ENCODE assay signal across 21 cellular contexts in genomic region chr4:153537493-153537960, GRCh38.
A peak's percentile ranks its signal among the peaks of the same experiment; 100 is the strongest.
DNase-seq lines count a peak whose midpoint lies in the region; ATAC-seq, FAIRE-seq and TF ChIP-seq lines count a peak whose summit lies in the region.
"Had no signal": no experiment of that assay in that cellular context is flagged by ENCODE, and none has a peak within 500 bp of the region (broad histone marks: within the 10 kb centered on the region; RNA-seq: fewer than 3 reads in every experiment).

No MANE protein-coding gene starts in this region.

- H3K4me1 Mint-ChIP-seq in activated naive CD8-positive, alpha-beta T cell treated with anti-CD3 and anti-CD28 coated beads for 36 hours: peaks cover 75% of the 10 kb centered on the region
- peaks cover 61 to 100% (median 94%) of the 10 kb centered on the region in 7 donors for H3K4me1 Mint-ChIP-seq in naive thymus-derived CD4-positive, alpha-beta T cell

- no peak for ATAC-seq in DND-41 (ENCODE audit: insufficient read depth, low read depth)
- no peak for ATAC-seq in naive thymus-derived CD4-positive, alpha-beta T cell
- no peak for ATAC-seq in HG02884 (IDR thresholded peaks at IDR 0.05; ENCODE audit: unreplicated experiment)
- ATAC-seq: right lobe of liver had no signal

- H3K4me1 ChIP-seq in BLaER1 (peaks cover 90% of the 10 kb centered on the region), DND-41 (ENCODE audit: insufficient read depth, low read length) (peaks cover 48% of the 10 kb centered on the region)
- H3K4me1 ChIP-seq in naive thymus-derived CD4-positive, alpha-beta T cell (ENCODE audit: control insufficient read depth in 2 of 2, insufficient read depth in 2 of 2, low read length in 2 of 2): peaks cover 23 to 85% of the 10 kb centered on the region in 2 donors
- H3K4me1 ChIP-seq: foreskin keratinocyte had no signal

- H3K27me3 ChIP-seq in BLaER1 (no peaks in the 10 kb centered on the region), DND-41 (ENCODE audit: insufficient read depth, low read length, poor library complexity) (no peaks in the 10 kb centered on the region)
- no peaks in the 10 kb centered on the region for H3K27me3 ChIP-seq in naive thymus-derived CD4-positive, alpha-beta T cell (ENCODE audit: control insufficient read depth in 2 of 2, insufficient read depth in 2 of 2, low read length in 2 of 2)
- H3K27me3 ChIP-seq: adrenal gland, foreskin keratinocyte, hepatocyte, ovary, right lobe of liver had no signal

- H3K4me2 ChIP-seq in BLaER1 (peak overlapping the region; percentile 28), DND-41 (ENCODE audit: insufficient read depth, low read length) (no peak overlapping the region)

- DNase-seq in DND-41 (no peak), ecto neural progenitor cell (ENCODE audit: low spot score) (no peak), H54 (ENCODE audit: insufficient read length, low spot score) (no peak), inferior parietal cortex (ENCODE audit: extremely low spot score) (no peak)
- no peak for DNase-seq in activated naive CD8-positive, alpha-beta T cell treated with anti-CD3 and anti-CD28 coated beads for 36 hours
- no peak for DNase-seq in naive thymus-derived CD4-positive, alpha-beta T cell
- DNase-seq: activated CD4-positive, CD25-positive, alpha-beta regulatory T cell treated with anti-CD3 and anti-CD28 coated beads, Interleukin-2, amount 50 U/mL, for 72 hours; adrenal gland; foreskin keratinocyte; H7; Karpas-422; lower lobe of right lung; NCI-H2081 treated with DMSO at 0.1 percent for 48 hours; NCI-H524; ovary; right lobe of liver; RPMI8226; SK-N-SH had no signal

- CTCF ChIA-PET in naive thymus-derived CD4-positive, alpha-beta T cell (lab: Charles Lee): interaction anchor here (1.6 kb wide), 1 partner anchor 51 kb away, joined by 5 read pairs; no protein-coding TSS in a partner anchor

- peaks cover 100% of the 10 kb centered on the region for H4K20me1 ChIP-seq in BLaER1
- H4K20me1 ChIP-seq in DND-41 (ENCODE audit: insufficient read depth, low read length): peaks cover 86% of the 10 kb centered on the region

- FAIRE-seq in H54 (lab: Jason Lieb, UNC): no peak

- H3K9ac ChIP-seq in BLaER1 (no peak overlapping the region), DND-41 (ENCODE audit: low read depth, low read length) (no peak overlapping the region)
- H3K9ac ChIP-seq: SK-N-SH had no signal

- H3K79me2 ChIP-seq in DND-41 (ENCODE audit: insufficient read depth, low read length): peaks cover 100% of the 10 kb centered on the region

- no peak overlapping the region for H3K4me3 Mint-ChIP-seq in activated naive CD8-positive, alpha-beta T cell treated with anti-CD3 and anti-CD28 coated beads for 36 hours
- peak overlapping the region in 7 of 10 donors; percentile 20 to 78 (median 49) for H3K4me3 Mint-ChIP-seq in naive thymus-derived CD4-positive, alpha-beta T cell

- no peak overlapping the region for H3K4me3 ChIP-seq in BLaER1
- H3K4me3 ChIP-seq in DND-41 (ENCODE audit: low read depth in 1 of 2, low read length in 2 of 2): no peak overlapping the region
- no peak overlapping the region for H3K4me3 ChIP-seq in naive thymus-derived CD4-positive, alpha-beta T cell (ENCODE audit: low read length)
- H3K4me3 ChIP-seq: adrenal gland, hepatocyte, right lobe of liver had no signal

- H2AFZ ChIP-seq in DND-41 (ENCODE audit: low read depth, low read length): no peak overlapping the region
- H2AFZ ChIP-seq: hepatocyte had no signal

- TF ChIP-seq CTCF in DND-41 (IDR thresholded peaks at IDR 0.05; ENCODE audit: borderline replicate concordance, extremely low read depth, low read length, poor library complexity, severe bottlenecking): no peak

- POLR2A ChIA-PET in naive thymus-derived CD4-positive, alpha-beta T cell (lab: Charles Lee): interaction anchor here (4.1 kb wide), 1 partner anchor 71 kb away, joined by 19 read pairs; the partner anchor contains the start of gene TMEM131L

- no peak for TF ChIP-seq POLR2A in H54 (IDR thresholded peaks at IDR 0.05; ENCODE audit: low read depth, low read length)

- H3K27ac ChIP-seq in BLaER1 (no peak overlapping the region), DND-41 (ENCODE audit: low read length) (peak overlapping the region; percentile 59)
- H3K27ac ChIP-seq in naive thymus-derived CD4-positive, alpha-beta T cell (ENCODE audit: low read depth, low read length): peak overlapping the region; percentile 62
- H3K27ac ChIP-seq: adrenal gland, foreskin keratinocyte, ovary, right lobe of liver had no signal

- H3K27me3 Mint-ChIP-seq in activated naive CD8-positive, alpha-beta T cell treated with anti-CD3 and anti-CD28 coated beads for 36 hours: no peaks in the 10 kb centered on the region
- H3K27me3 Mint-ChIP-seq in naive thymus-derived CD4-positive, alpha-beta T cell: no peaks in the 10 kb centered on the region

- H3K9me3 Mint-ChIP-seq in activated naive CD8-positive, alpha-beta T cell treated with anti-CD3 and anti-CD28 coated beads for 36 hours: no peaks in the 10 kb centered on the region
- H3K9me3 Mint-ChIP-seq in naive thymus-derived CD4-positive, alpha-beta T cell: peaks cover 0 to 3% (median 0%) of the 10 kb centered on the region in 11 donors

- H3K9me3 ChIP-seq in BLaER1: no peaks in the 10 kb centered on the region
- H3K9me3 ChIP-seq in DND-41 (ENCODE audit: insufficient read depth, low read length, severe bottlenecking): no peaks in the 10 kb centered on the region
- no peaks in the 10 kb centered on the region for H3K9me3 ChIP-seq in naive thymus-derived CD4-positive, alpha-beta T cell (ENCODE audit: control insufficient read depth in 2 of 3, low read length in 3 of 3)
- H3K9me3 ChIP-seq: adrenal gland, lower lobe of right lung, ovary, right lobe of liver, SK-N-SH had no signal

- intact Hi-C loops in naive thymus-derived CD4-positive, alpha-beta T cell (cut with micrococcal nuclease): loop anchor here in 1 of 2 donors (2.0 kb wide), 1 partner anchor 15 kb away; no protein-coding TSS in a partner anchor

- H3K36me3 Mint-ChIP-seq in activated naive CD8-positive, alpha-beta T cell treated with anti-CD3 and anti-CD28 coated beads for 36 hours: peaks cover 44% of the 10 kb centered on the region
- H3K36me3 Mint-ChIP-seq in naive thymus-derived CD4-positive, alpha-beta T cell: peaks cover 0 to 28% (median 17%) of the 10 kb centered on the region in 5 donors

- peak overlapping the region; percentile 73 for H3K27ac Mint-ChIP-seq in activated naive CD8-positive, alpha-beta T cell treated with anti-CD3 and anti-CD28 coated beads for 36 hours
- H3K27ac Mint-ChIP-seq in naive thymus-derived CD4-positive, alpha-beta T cell: peak overlapping the region in 8 of 9 donors; percentile 41 to 95 (median 88)

- H3K36me3 ChIP-seq in BLaER1 (peaks cover 95% of the 10 kb centered on the region), DND-41 (ENCODE audit: insufficient read depth, low read length) (peaks cover 92% of the 10 kb centered on the region)
- no peaks in the 10 kb centered on the region for H3K36me3 ChIP-seq in naive thymus-derived CD4-positive, alpha-beta T cell (ENCODE audit: control insufficient read depth in 2 of 3, insufficient read depth in 3 of 3, low read length in 3 of 3)
- H3K36me3 ChIP-seq: adrenal gland, lower lobe of right lung, ovary, right lobe of liver had no signal
